ENCODE assay signal across 9 cellular contexts in genomic region chr2:42813773-42814172, GRCh38. TPM values are rescaled to one million over a fixed set of nuclear protein-coding genes. Genes with fewer than 3 reads are reported as not detected.
"Had no signal": no experiment of that assay in that cellular context is flagged by ENCODE, and none has a peak within 500 bp of the region (broad histone marks: within the 10 kb centered on the region; RNA-seq: fewer than 3 reads in every experiment).

No MANE protein-coding gene starts in this region.

- H3K27ac ChIP-seq: neural progenitor cell, parathyroid adenoma had no signal

- H3K36me3 ChIP-seq: neural progenitor cell had no signal

- H3K4me3 ChIP-seq: neural progenitor cell had no signal

- DNase-seq: activated B cell treated with CpG ODN at 0.5 μM for 24 hours; activated gamma-delta T cell treated with Interleukin-2 at 50 U/mL for 16 hours; activated naive CD8-positive, alpha-beta T cell treated with anti-CD3 and anti-CD28 coated beads, Interleukin-2, amount 10 ng/mL, durations not matched to agents 7 days and 5 days; activated T-cell treated with anti-CD3 and anti-CD28 coated beads, Interleukin-2, amount 50 U/mL, for 1 hour; stimulated activated CD4-positive, alpha-beta T cell treated with anti-CD3 and anti-CD28 coated beads, Interleukin-15, amount 100 ng/mL, for 24 hours; stimulated activated CD4-positive, alpha-beta T cell treated with anti-CD3 and anti-CD28 coated beads, Interleukin-4, amount 100 ng/mL, for 24 hours had no signal

RNA-seq across cellular contexts. Expression of gene HAAO, which starts 21.4 kb away (rescaled TPM):
- total RNA-seq: glomerular endothelial cell had no signal

RNA-seq across cellular contexts. Expression of gene OXER1, which starts 49.8 kb away (rescaled TPM):
- total RNA-seq: activated naive CD8-positive, alpha-beta T cell treated with anti-CD3 and anti-CD28 coated beads, Interleukin-2, amount 10 ng/mL, durations not matched to agents 7 days and 5 days; glomerular endothelial cell had no signal
